15 cellular contexts compared by ENCODE assay signal in genomic region chr5:131548190-131548589, GRCh38.
DNase-seq lines count a peak whose midpoint lies in the region; ATAC-seq lines count a peak whose summit lies in the region.
"Had no signal": no experiment of that assay in that cellular context is flagged by ENCODE, and none has a peak within 500 bp of the region (broad histone marks: within the 10 kb centered on the region; RNA-seq: fewer than 3 reads in every experiment).

No MANE protein-coding gene starts in this region.

- H3K27ac ChIP-seq in BLaER1: peak overlapping the region; percentile 55
- H3K27ac ChIP-seq: adrenal gland, gastroesophageal sphincter had no signal

- peak overlapping the region; percentile 98 for H3K27ac Mint-ChIP-seq in T-helper 17 cell
- peak overlapping the region; percentile 92 to 96 (median 93) for H3K27ac Mint-ChIP-seq in immature natural killer cell
- H3K27ac Mint-ChIP-seq: WTC11 had no signal

- no peaks in the 10 kb centered on the region for H3K27me3 ChIP-seq in BLaER1
- H3K27me3 ChIP-seq: adrenal gland, gastroesophageal sphincter had no signal

- peak overlapping the region; percentile 34; the same call in 1 of the 2 replicates for H3K4me3 ChIP-seq in BLaER1
- H3K4me3 ChIP-seq: adrenal gland, gastroesophageal sphincter had no signal

- DNase-seq in T-helper 17 cell (no peak), immature natural killer cell (peak; percentile 23 to 42 (median 38)), AG08396 (ENCODE audit: low spot score) (no peak), NCI-H1048 (lab: John Stamatoyannopoulos, UW) (no peak)
- DNase-seq in effector CD4-positive, alpha-beta T cell: no peak
- DNase-seq: adrenal gland, NCI-H1436, NCI-H526, nucleus accumbens, SHP77 treated with DMSO at 0.1 percent for 48 hours had no signal

- H3K36me3 Mint-ChIP-seq in T-helper 17 cell (ENCODE audit: low read depth) (peaks cover 3% of the 10 kb centered on the region), immature natural killer cell (peaks cover 11 to 16% (median 12%) of the 10 kb centered on the region in 3 donors)
- H3K36me3 Mint-ChIP-seq: WTC11 had no signal

- ATAC-seq in GM19043 (IDR thresholded peaks at IDR 0.05; ENCODE audit: low read depth, unreplicated experiment) (peak; percentile 61), T-helper 17 cell (peak; percentile 97), GM21367 (IDR thresholded peaks at IDR 0.05; ENCODE audit: unreplicated experiment) (no peak)
- ATAC-seq: gastroesophageal sphincter, WTC11 had no signal

- H3K9ac ChIP-seq in BLaER1: no peak overlapping the region

- H3K9me3 Mint-ChIP-seq in immature natural killer cell: no peaks in the 10 kb centered on the region
- H3K9me3 Mint-ChIP-seq: WTC11 had no signal

- no peaks in the 10 kb centered on the region for H3K9me3 ChIP-seq in BLaER1
- no peaks in the 10 kb centered on the region for H3K9me3 ChIP-seq in T-helper 17 cell (ENCODE audit: control insufficient read depth, low read length, poor library complexity, severe bottlenecking)
- H3K9me3 ChIP-seq: adrenal gland, gastroesophageal sphincter had no signal

- peaks cover 10% of the 10 kb centered on the region; the same call in 1 of the 2 replicates for H4K20me1 ChIP-seq in BLaER1

- peak overlapping the region; percentile 54 for H3K4me2 ChIP-seq in BLaER1

- peak overlapping the region; percentile 98 for H3K4me3 Mint-ChIP-seq in T-helper 17 cell
- H3K4me3 Mint-ChIP-seq in immature natural killer cell: peak overlapping the region; percentile 90 to 97 (median 91)
- H3K4me3 Mint-ChIP-seq: WTC11 had no signal

- peaks cover 37% of the 10 kb centered on the region for H3K36me3 ChIP-seq in BLaER1

- no peaks in the 10 kb centered on the region for H3K27me3 Mint-ChIP-seq in T-helper 17 cell
- peaks cover 0 to 2% (median 0%) of the 10 kb centered on the region in 3 donors for H3K27me3 Mint-ChIP-seq in immature natural killer cell (ENCODE audit: low read depth in 3 of 3)

- peaks cover 61% of the 10 kb centered on the region for H3K4me1 ChIP-seq in BLaER1
- H3K4me1 ChIP-seq: gastroesophageal sphincter had no signal

- H3K4me1 Mint-ChIP-seq in T-helper 17 cell (peaks cover 43% of the 10 kb centered on the region), immature natural killer cell (peaks cover 71 to 80% of the 10 kb centered on the region in 2 donors)
- H3K4me1 Mint-ChIP-seq: WTC11 had no signal

Comparison
In these comparisons a context has a peak if more than half of its experiments do, and no peak if none do; other contexts are left out.
1. DNase-seq: peak in immature natural killer cell (3 of 3); none in T-helper 17 cell (0 of 3), AG08396 (single experiment), effector CD4-positive, alpha-beta T cell (single experiment) and NCI-H1048 (single experiment).